13 cellular contexts compared by ENCODE assay signal in genomic region chr17:48313096-48313495, GRCh38.
DNase-seq lines count a peak whose midpoint lies in the region; ATAC-seq lines count a peak whose summit lies in the region.
"Had no signal": no experiment of that assay in that cellular context is flagged by ENCODE, and none has a peak within 500 bp of the region (broad histone marks: within the 10 kb centered on the region; RNA-seq: fewer than 3 reads in every experiment).

No MANE protein-coding gene starts in this region.

- no peak for ATAC-seq in activated T-cell treated with anti-CD3 and anti-CD28 coated beads, Interleukin-2, amount 50 U/mL, for 72 hours (replicated peaks in 1 of 2)
- no peak for ATAC-seq in effector memory CD8-positive, alpha-beta T cell (replicated peaks)
- ATAC-seq in natural killer cell treated with Interleukin-12 subunit alpha and Interleukin-12 subunit beta and Interleukin-15 and Interleukin-18, amount 100 ng/mL, for 72 hours: no peak
- ATAC-seq in HG02763 (IDR thresholded peaks at IDR 0.05; ENCODE audit: unreplicated experiment): no peak
- ATAC-seq in stimulated activated naive CD8-positive, alpha-beta T cell treated with anti-CD3 and anti-CD28 coated beads, Interleukin-15, amount 100 ng/mL, for 72 hours: no peak
- ATAC-seq: HepG2 had no signal

- no peaks in the 10 kb centered on the region for H3K9me3 Mint-ChIP-seq in activated T-cell treated with anti-CD3 and anti-CD28 coated beads, Interleukin-2, amount 50 U/mL, for 72 hours
- H3K9me3 Mint-ChIP-seq in effector memory CD8-positive, alpha-beta T cell: no peaks in the 10 kb centered on the region
- H3K9me3 Mint-ChIP-seq in natural killer cell treated with Interleukin-12 subunit alpha and Interleukin-12 subunit beta and Interleukin-15 and Interleukin-18, amount 100 ng/mL, for 72 hours: no peaks in the 10 kb centered on the region
- H3K9me3 Mint-ChIP-seq in stimulated activated naive CD8-positive, alpha-beta T cell treated with anti-CD3 and anti-CD28 coated beads, Interleukin-15, amount 100 ng/mL, for 72 hours: no peaks in the 10 kb centered on the region
- H3K9me3 Mint-ChIP-seq: CD4-positive, CD25-positive, alpha-beta regulatory T cell had no signal

- peak overlapping the region; percentile 34 for H3K27ac Mint-ChIP-seq in activated T-cell treated with anti-CD3 and anti-CD28 coated beads, Interleukin-2, amount 50 U/mL, for 72 hours
- peak overlapping the region; percentile 41 to 55 for H3K27ac Mint-ChIP-seq in effector memory CD8-positive, alpha-beta T cell
- H3K27ac Mint-ChIP-seq in natural killer cell treated with Interleukin-12 subunit alpha and Interleukin-12 subunit beta and Interleukin-15 and Interleukin-18, amount 100 ng/mL, for 72 hours: peak overlapping the region in 1 of 2 donors; percentile 26
- no peak overlapping the region for H3K27ac Mint-ChIP-seq in stimulated activated naive CD8-positive, alpha-beta T cell treated with anti-CD3 and anti-CD28 coated beads, Interleukin-15, amount 100 ng/mL, for 72 hours

- DNase-seq in activated T-cell treated with anti-CD3 and anti-CD28 coated beads, Interleukin-2, amount 50 U/mL, for 72 hours: no peak
- no peak for DNase-seq in activated T-cell treated with anti-CD3 and anti-CD28 coated beads for 4 hours
- DNase-seq in effector memory CD8-positive, alpha-beta T cell: no peak
- DNase-seq in natural killer cell treated with Interleukin-12 subunit alpha and Interleukin-12 subunit beta and Interleukin-15 and Interleukin-18, amount 100 ng/mL, for 72 hours (ENCODE audit: low spot score): no peak
- DNase-seq in stimulated activated CD4-positive, alpha-beta T cell treated with anti-CD3 and anti-CD28 coated beads, Interleukin-4, amount 100 ng/mL, for 24 hours: no peak
- no peak for DNase-seq in stimulated activated naive CD8-positive, alpha-beta T cell treated with anti-CD3 and anti-CD28 coated beads, Interleukin-15, amount 100 ng/mL, for 72 hours
- DNase-seq in UCSD-AML1 (lab: John Stamatoyannopoulos, UW; ENCODE audit: unreplicated experiment): no peak
- DNase-seq: ACHN; Calu3; CD4-positive, CD25-positive, alpha-beta regulatory T cell; DMS 273 treated with DMSO at 0.1 percent for 48 hours had no signal

- no peak overlapping the region for H3K4me3 Mint-ChIP-seq in activated T-cell treated with anti-CD3 and anti-CD28 coated beads, Interleukin-2, amount 50 U/mL, for 72 hours
- no peak overlapping the region for H3K4me3 Mint-ChIP-seq in effector memory CD8-positive, alpha-beta T cell
- peak overlapping the region; percentile 12 for H3K4me3 Mint-ChIP-seq in natural killer cell treated with Interleukin-12 subunit alpha and Interleukin-12 subunit beta and Interleukin-15 and Interleukin-18, amount 100 ng/mL, for 72 hours
- H3K4me3 Mint-ChIP-seq in stimulated activated naive CD8-positive, alpha-beta T cell treated with anti-CD3 and anti-CD28 coated beads, Interleukin-15, amount 100 ng/mL, for 72 hours: no peak overlapping the region
- H3K4me3 Mint-ChIP-seq: CD4-positive, CD25-positive, alpha-beta regulatory T cell had no signal

- peaks cover 5% of the 10 kb centered on the region for H3K4me1 Mint-ChIP-seq in activated T-cell treated with anti-CD3 and anti-CD28 coated beads, Interleukin-2, amount 50 U/mL, for 72 hours (ENCODE audit: low read depth)
- peaks cover 18 to 22% of the 10 kb centered on the region in 2 donors for H3K4me1 Mint-ChIP-seq in effector memory CD8-positive, alpha-beta T cell (ENCODE audit: low read depth in 2 of 2)
- peaks cover 24 to 26% of the 10 kb centered on the region in 2 donors for H3K4me1 Mint-ChIP-seq in natural killer cell treated with Interleukin-12 subunit alpha and Interleukin-12 subunit beta and Interleukin-15 and Interleukin-18, amount 100 ng/mL, for 72 hours (ENCODE audit: low read depth in 2 of 2)
- H3K4me1 Mint-ChIP-seq in stimulated activated naive CD8-positive, alpha-beta T cell treated with anti-CD3 and anti-CD28 coated beads, Interleukin-15, amount 100 ng/mL, for 72 hours: peaks cover 6% of the 10 kb centered on the region

- H3K27me3 Mint-ChIP-seq in activated T-cell treated with anti-CD3 and anti-CD28 coated beads, Interleukin-2, amount 50 U/mL, for 72 hours (ENCODE audit: low read depth): no peaks in the 10 kb centered on the region
- H3K27me3 Mint-ChIP-seq in effector memory CD8-positive, alpha-beta T cell: no peaks in the 10 kb centered on the region
- no peaks in the 10 kb centered on the region for H3K27me3 Mint-ChIP-seq in natural killer cell treated with Interleukin-12 subunit alpha and Interleukin-12 subunit beta and Interleukin-15 and Interleukin-18, amount 100 ng/mL, for 72 hours
- H3K27me3 Mint-ChIP-seq in stimulated activated naive CD8-positive, alpha-beta T cell treated with anti-CD3 and anti-CD28 coated beads, Interleukin-15, amount 100 ng/mL, for 72 hours: no peaks in the 10 kb centered on the region
- H3K27me3 Mint-ChIP-seq: CD4-positive, CD25-positive, alpha-beta regulatory T cell had no signal

- peaks cover 0 to 3% of the 10 kb centered on the region in 2 donors for H3K36me3 Mint-ChIP-seq in activated T-cell treated with anti-CD3 and anti-CD28 coated beads, Interleukin-2, amount 50 U/mL, for 72 hours (ENCODE audit: insufficient read depth in 2 of 2)
- H3K36me3 Mint-ChIP-seq in effector memory CD8-positive, alpha-beta T cell (ENCODE audit: insufficient read depth): peaks cover under 1% of the 10 kb centered on the region
- no peaks in the 10 kb centered on the region for H3K36me3 Mint-ChIP-seq in natural killer cell treated with Interleukin-12 subunit alpha and Interleukin-12 subunit beta and Interleukin-15 and Interleukin-18, amount 100 ng/mL, for 72 hours

Comparison
In these comparisons a context has a peak if more than half of its experiments do, and no peak if none do; other contexts are left out.
1. H3K27ac Mint-ChIP-seq: peak in activated T-cell treated with anti-CD3 and anti-CD28 coated beads, Interleukin-2, amount 50 U/mL, for 72 hours (single experiment) and effector memory CD8-positive, alpha-beta T cell (2 of 2); none in stimulated activated naive CD8-positive, alpha-beta T cell treated with anti-CD3 and anti-CD28 coated beads, Interleukin-15, amount 100 ng/mL, for 72 hours (0 of 2).